In the genomic region with DNA sequence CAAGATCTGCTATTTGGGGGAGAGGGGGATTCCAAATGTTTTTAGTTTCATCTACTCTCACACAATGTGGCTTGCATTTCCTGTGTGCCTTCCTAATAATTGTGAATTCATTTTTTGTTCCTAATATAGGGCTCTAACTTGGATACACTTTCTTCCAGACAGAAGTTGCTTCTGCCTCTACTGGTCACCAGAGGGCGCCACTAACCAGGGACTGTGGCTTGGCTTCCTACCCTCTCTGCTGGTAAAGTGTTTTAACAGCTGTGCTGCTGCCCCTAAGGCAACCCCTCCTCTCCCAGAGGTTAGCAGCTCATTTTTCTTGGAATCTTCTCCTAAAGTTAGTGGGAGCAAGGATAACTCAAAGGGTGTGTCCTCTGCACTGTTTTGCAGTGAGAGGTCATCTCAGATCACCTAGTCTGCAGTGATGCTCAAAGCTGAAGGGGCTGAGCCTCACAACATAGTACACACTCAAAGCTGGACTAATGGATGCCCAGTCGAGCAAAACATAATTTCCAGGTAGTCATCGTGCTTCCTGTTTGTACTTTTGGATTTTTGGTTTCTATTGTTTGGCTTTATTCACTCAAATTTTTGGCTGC, we compare ENCODE assay signal across 8 cellular contexts. TPM values are rescaled to one million over a fixed set of nuclear protein-coding genes. Genes with fewer than 3 reads are reported as not detected.
DNase-seq lines count a peak whose midpoint lies in the region; ATAC-seq and TF ChIP-seq lines count a peak whose summit lies in the region.

No MANE protein-coding gene starts in this region.

- DNase-seq in Daoy (ENCODE audit: low read depth) (peak; percentile 13), HUDEP-2 (lab: John Stamatoyannopoulos, UW; ENCODE audit: unreplicated experiment in 76 of 76) (peak in 39 of 76 experiments; percentile 5 to 58 (median 20)), WTC11 (ENCODE audit: low spot score) (peak; percentile 65), left lobe of liver (ENCODE audit: low spot score) (no peak), mesenteric fat pad (ENCODE audit: low spot score) (no peak), putamen (ENCODE audit: low spot score) (no peak), Ammon's horn (ENCODE audit: low spot score) (no peak), DMS79 (lab: John Stamatoyannopoulos, UW) (no peak)

- H3K4me1 Mint-ChIP-seq in WTC11, result 0 out of 2 replicates have a peak, but pooled peaks cover 3% of the 10 kb centered on the region

- ATAC-seq in WTC11 (peak; percentile 96), left lobe of liver (peak; percentile 80)

- H3K4me3 Mint-ChIP-seq in WTC11, result no peak overlapping the region

- H3K9me3 Mint-ChIP-seq in WTC11, result peaks cover 16% of the 10 kb centered on the region

- no peak overlapping the region for H3K27ac Mint-ChIP-seq in WTC11

- POLR2A ChIA-PET in WTC11 (lab: Charles Lee), result interaction anchor here (0.7 kb wide), 1 partner anchor 188 kb away, joined by 4 read pairs; no protein-coding TSS in a partner anchor

- H3K36me3 Mint-ChIP-seq in WTC11, result no peaks in the 10 kb centered on the region

- peaks cover 14% of the 10 kb centered on the region for H3K27me3 Mint-ChIP-seq in WTC11 (ENCODE audit: low read depth)

- CTCF ChIA-PET in WTC11 (lab: Charles Lee), result interaction anchor here (0.5 to 4.7 kb wide), 54 partner anchors 9 to 457 kb away, joined by 3 to 101 read pairs (median 4); partner anchors contain the start of genes CFAP20, GINS3, NDRG4 and SLC38A7

- peak; percentile 76 for TF ChIP-seq CTCF in WTC11 (IDR thresholded peaks at IDR 0.05)

TF ChIP-seq in WTC11, 78 proteins besides CTCF, POLR2A, EP300 and RAD21:
- no peak for TF ChIP-seq ZNF416 (CRISPR knock-in tag; IDR thresholded peaks at IDR 0.05)
- no peak for TF ChIP-seq ESRRA (CRISPR knock-in tag; IDR thresholded peaks at IDR 0.05; ENCODE audit: borderline replicate concordance)
- no peak for TF ChIP-seq ZNF396 (CRISPR knock-in tag; IDR thresholded peaks at IDR 0.05; ENCODE audit: borderline replicate concordance)
- TF ChIP-seq ETV6 (CRISPR knock-in tag; IDR thresholded peaks at IDR 0.05), result no peak
- TF ChIP-seq ELF4 (CRISPR knock-in tag; IDR thresholded peaks at IDR 0.05; ENCODE audit: low read depth), result no peak
- TF ChIP-seq, protein P1, sequence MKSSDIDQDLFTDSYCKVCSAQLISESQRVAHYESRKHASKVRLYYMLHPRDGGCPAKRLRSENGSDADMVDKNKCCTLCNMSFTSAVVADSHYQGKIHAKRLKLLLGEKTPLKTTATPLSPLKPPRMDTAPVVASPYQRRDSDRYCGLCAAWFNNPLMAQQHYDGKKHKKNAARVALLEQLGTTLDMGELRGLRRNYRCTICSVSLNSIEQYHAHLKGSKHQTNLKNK (CRISPR knock-in tag; IDR thresholded peaks at IDR 0.05), result no peak
- no peak for TF ChIP-seq ZNF317 (CRISPR knock-in tag; IDR thresholded peaks at IDR 0.05; ENCODE audit: borderline replicate concordance, low read depth)
- TF ChIP-seq, protein P2, sequence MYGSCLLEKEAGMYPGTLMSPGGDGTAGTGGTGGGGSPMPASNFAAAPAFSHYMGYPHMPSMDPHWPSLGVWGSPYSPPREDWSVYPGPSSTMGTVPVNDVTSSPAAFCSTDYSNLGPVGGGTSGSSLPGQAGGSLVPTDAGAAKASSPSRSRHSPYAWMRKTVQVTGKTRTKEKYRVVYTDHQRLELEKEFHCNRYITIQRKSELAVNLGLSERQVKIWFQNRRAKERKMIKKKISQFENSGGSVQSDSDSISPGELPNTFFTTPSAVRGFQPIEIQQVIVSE (CRISPR knock-in tag; IDR thresholded peaks at IDR 0.05; ENCODE audit: borderline replicate concordance), result no peak
- no peak for TF ChIP-seq ATF6 (CRISPR knock-in tag; IDR thresholded peaks at IDR 0.05)
- no peak for TF ChIP-seq NFATC4 (CRISPR knock-in tag; IDR thresholded peaks at IDR 0.05)
- TF ChIP-seq CBFB (CRISPR knock-in tag; IDR thresholded peaks at IDR 0.05; ENCODE audit: low read depth), result no peak
- no peak for TF ChIP-seq NR3C1 (CRISPR knock-in tag; conservative IDR thresholded peaks at IDR 0.05; ENCODE audit: low read depth)
- no peak for TF ChIP-seq ZNF232 (CRISPR knock-in tag; IDR thresholded peaks at IDR 0.05)
- TF ChIP-seq ATF2 (CRISPR knock-in tag; IDR thresholded peaks at IDR 0.05; ENCODE audit: borderline replicate concordance, low read depth), result no peak
- TF ChIP-seq, protein P3, sequence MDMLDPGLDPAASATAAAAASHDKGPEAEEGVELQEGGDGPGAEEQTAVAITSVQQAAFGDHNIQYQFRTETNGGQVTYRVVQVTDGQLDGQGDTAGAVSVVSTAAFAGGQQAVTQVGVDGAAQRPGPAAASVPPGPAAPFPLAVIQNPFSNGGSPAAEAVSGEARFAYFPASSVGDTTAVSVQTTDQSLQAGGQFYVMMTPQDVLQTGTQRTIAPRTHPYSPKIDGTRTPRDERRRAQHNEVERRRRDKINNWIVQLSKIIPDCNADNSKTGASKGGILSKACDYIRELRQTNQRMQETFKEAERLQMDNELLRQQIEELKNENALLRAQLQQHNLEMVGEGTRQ (CRISPR knock-in tag; IDR thresholded peaks at IDR 0.05), result no peak
- TF ChIP-seq PREB (CRISPR knock-in tag; IDR thresholded peaks at IDR 0.05; ENCODE audit: borderline replicate concordance), result no peak
- TF ChIP-seq NFE2L1 (CRISPR knock-in tag; IDR thresholded peaks at IDR 0.05), result no peak
- TF ChIP-seq, protein P4, sequence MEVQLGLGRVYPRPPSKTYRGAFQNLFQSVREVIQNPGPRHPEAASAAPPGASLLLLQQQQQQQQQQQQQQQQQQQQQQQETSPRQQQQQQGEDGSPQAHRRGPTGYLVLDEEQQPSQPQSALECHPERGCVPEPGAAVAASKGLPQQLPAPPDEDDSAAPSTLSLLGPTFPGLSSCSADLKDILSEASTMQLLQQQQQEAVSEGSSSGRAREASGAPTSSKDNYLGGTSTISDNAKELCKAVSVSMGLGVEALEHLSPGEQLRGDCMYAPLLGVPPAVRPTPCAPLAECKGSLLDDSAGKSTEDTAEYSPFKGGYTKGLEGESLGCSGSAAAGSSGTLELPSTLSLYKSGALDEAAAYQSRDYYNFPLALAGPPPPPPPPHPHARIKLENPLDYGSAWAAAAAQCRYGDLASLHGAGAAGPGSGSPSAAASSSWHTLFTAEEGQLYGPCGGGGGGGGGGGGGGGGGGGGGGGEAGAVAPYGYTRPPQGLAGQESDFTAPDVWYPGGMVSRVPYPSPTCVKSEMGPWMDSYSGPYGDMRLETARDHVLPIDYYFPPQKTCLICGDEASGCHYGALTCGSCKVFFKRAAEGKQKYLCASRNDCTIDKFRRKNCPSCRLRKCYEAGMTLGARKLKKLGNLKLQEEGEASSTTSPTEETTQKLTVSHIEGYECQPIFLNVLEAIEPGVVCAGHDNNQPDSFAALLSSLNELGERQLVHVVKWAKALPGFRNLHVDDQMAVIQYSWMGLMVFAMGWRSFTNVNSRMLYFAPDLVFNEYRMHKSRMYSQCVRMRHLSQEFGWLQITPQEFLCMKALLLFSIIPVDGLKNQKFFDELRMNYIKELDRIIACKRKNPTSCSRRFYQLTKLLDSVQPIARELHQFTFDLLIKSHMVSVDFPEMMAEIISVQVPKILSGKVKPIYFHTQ (CRISPR knock-in tag; IDR thresholded peaks at IDR 0.05), result no peak

RNA-seq across cellular contexts. Expression of gene PRSS54, which starts 5.0 kb away (rescaled TPM):
- not detected in 2 replicates for total RNA-seq in Daoy (2014; rRNA removed; shearing (Covaris generic))
- total RNA-seq in WTC11 (2021), result not detected in 3 replicates
- total RNA-seq in left lobe of liver, result not detected
- total RNA-seq in mesenteric fat pad, result not detected

Comparison
In these comparisons a context has a peak if more than half of its experiments do, and no peak if none do; other contexts are left out.
1. DNase-seq: peak in Daoy (single experiment), HUDEP-2 (39 of 76) and WTC11 (single experiment); none in left lobe of liver (single experiment), mesenteric fat pad (single experiment), putamen (single experiment), Ammon's horn (single experiment) and DMS79 (single experiment).